Comparison of ENCODE assay signal across 9 cellular contexts in genomic region chr15:65414841-65415621, GRCh38. TPM values are rescaled to one million over a fixed set of nuclear protein-coding genes. Genes with fewer than 3 reads are reported as not detected.
A peak's percentile ranks its signal among the peaks of the same experiment; 100 is the strongest.
DNase-seq lines count a peak whose midpoint lies in the region; ATAC-seq and TF ChIP-seq lines count a peak whose summit lies in the region.
"Had no signal": no experiment of that assay in that cellular context is flagged by ENCODE, and none has a peak within 500 bp of the region (broad histone marks: within the 10 kb centered on the region; RNA-seq: fewer than 3 reads in every experiment).

No MANE protein-coding gene starts in this region.

- H3K9me3 ChIP-seq in skeletal muscle tissue (ENCODE audit: control insufficient read depth in 3 of 3, low read length in 3 of 3): no peaks in the 10 kb centered on the region
- no peaks in the 10 kb centered on the region for H3K9me3 ChIP-seq in OCI-LY7 (ENCODE audit: low read length)

- peaks cover 96% of the 10 kb centered on the region for H3K4me1 Mint-ChIP-seq in WTC11
- no peaks in the 10 kb centered on the region for H3K4me1 Mint-ChIP-seq in activated naive CD4-positive, alpha-beta T cell treated with anti-CD3 and anti-CD28 coated beads for 36 hours (ENCODE audit: low read depth)

- H3K36me3 ChIP-seq in skeletal muscle tissue (ENCODE audit: control insufficient read depth in 3 of 3, insufficient read depth in 3 of 3, low read length in 3 of 3) (no peaks in the 10 kb centered on the region), OCI-LY7 (ENCODE audit: insufficient read depth, low read length) (no peaks in the 10 kb centered on the region)

- no peaks in the 10 kb centered on the region; the same call in 1 of the 2 replicates for H3K27me3 Mint-ChIP-seq in WTC11 (ENCODE audit: low read depth)
- peaks cover 28% of the 10 kb centered on the region for H3K27me3 Mint-ChIP-seq in activated naive CD4-positive, alpha-beta T cell treated with anti-CD3 and anti-CD28 coated beads for 36 hours (ENCODE audit: low read depth)

- peak overlapping the region; percentile 100 for H3K27ac Mint-ChIP-seq in WTC11
- H3K27ac Mint-ChIP-seq in activated naive CD4-positive, alpha-beta T cell treated with anti-CD3 and anti-CD28 coated beads for 36 hours: no peak overlapping the region
- H3K27ac Mint-ChIP-seq: activated B cell treated with CpG ODN at 0.5 μM for 24 hours had no signal

- H3K4me3 ChIP-seq in skeletal muscle tissue (ENCODE audit: low read length in 3 of 3) (peak overlapping the region; percentile 50 to 54 (median 51)), OCI-LY7 (ENCODE audit: low read depth, low read length, poor library complexity, severe bottlenecking) (no peak overlapping the region)

- H3K9me2 ChIP-seq in OCI-LY7 (ENCODE audit: insufficient read depth, low read length): no peaks in the 10 kb centered on the region

- no peaks in the 10 kb centered on the region for H4K20me1 ChIP-seq in OCI-LY7 (ENCODE audit: insufficient read depth, low read length)

- H3K9ac ChIP-seq in skeletal muscle tissue (ENCODE audit: low read depth in 1 of 3, low read length in 3 of 3): peak overlapping the region; percentile 71 to 82 (median 73)

- peak; percentile 53 for DNase-seq in NCI-H1105 (lab: John Stamatoyannopoulos, UW)
- peak; percentile 89 for DNase-seq in WTC11 (ENCODE audit: low spot score)
- DNase-seq in iPS DF 4.7 (ENCODE audit: extremely low read depth, low spot score): peak; percentile 49
- DNase-seq in activated naive CD4-positive, alpha-beta T cell treated with Interleukin-2 at 50 U/mL for 16 hours: no peak
- DNase-seq in OCI-LY7 (ENCODE audit: low spot score): no peak
- DNase-seq in activated naive CD4-positive, alpha-beta T cell treated with anti-CD3 and anti-CD28 coated beads for 36 hours: no peak
- DNase-seq: activated B cell treated with CpG ODN at 0.5 μM for 24 hours had no signal

- no peaks in the 10 kb centered on the region for H3K27me3 ChIP-seq in skeletal muscle tissue (ENCODE audit: control insufficient read depth in 3 of 3, insufficient read depth in 3 of 3, low read length in 3 of 3)

- intact Hi-C loops in OCI-LY7 (cut with micrococcal nuclease; ENCODE audit: unreplicated experiment): no loop called here
- intact Hi-C loops in activated naive CD4-positive, alpha-beta T cell treated with anti-CD3 and anti-CD28 coated beads for 36 hours (cut with micrococcal nuclease): no loop called here

- BruUV-seq in OCI-LY7 (replicated peaks; lab: Mats Ljungman, UMichigan): no TSS peak

- H3K27ac ChIP-seq in skeletal muscle tissue (ENCODE audit: low read depth, low read length) (peak overlapping the region; percentile 96), OCI-LY7 (ENCODE audit: low read depth, low read length, poor library complexity, severe bottlenecking) (no peak overlapping the region)

- H3K9me3 Mint-ChIP-seq in WTC11: no peaks in the 10 kb centered on the region
- H3K9me3 Mint-ChIP-seq in activated naive CD4-positive, alpha-beta T cell treated with anti-CD3 and anti-CD28 coated beads for 36 hours: no peaks in the 10 kb centered on the region
- H3K9me3 Mint-ChIP-seq: activated B cell treated with CpG ODN at 0.5 μM for 24 hours had no signal

- H3K36me3 Mint-ChIP-seq in WTC11: no peaks in the 10 kb centered on the region; the same call in 1 of the 2 replicates
- H3K36me3 Mint-ChIP-seq in activated naive CD4-positive, alpha-beta T cell treated with anti-CD3 and anti-CD28 coated beads for 36 hours (ENCODE audit: low read depth): no peaks in the 10 kb centered on the region

- H2AFZ ChIP-seq in OCI-LY7 (ENCODE audit: low read length): no peak overlapping the region

- peak overlapping the region; percentile 54 for H3K4me3 Mint-ChIP-seq in WTC11
- H3K4me3 Mint-ChIP-seq in activated naive CD4-positive, alpha-beta T cell treated with anti-CD3 and anti-CD28 coated beads for 36 hours: no peak overlapping the region
- H3K4me3 Mint-ChIP-seq: activated B cell treated with CpG ODN at 0.5 μM for 24 hours had no signal

- CTCF ChIA-PET in WTC11 (lab: Charles Lee) (interaction anchor here (0.5 to 4.2 kb wide), 15 partner anchors 10 to 328 kb away, joined by 3 to 36 read pairs (median 3); partner anchors contain the start of genes INTS14 and RNU5B-1), OCI-LY7 (lab: Charles Lee; ENCODE audit: unreplicated experiment) (interaction anchor here (0.6 kb wide), 1 partner anchor 49 kb away, joined by 4 read pairs; no protein-coding TSS in a partner anchor)
- CTCF ChIA-PET in activated naive CD4-positive, alpha-beta T cell treated with anti-CD3 and anti-CD28 coated beads for 36 hours (lab: Charles Lee): interaction anchor here (0.6 to 2.4 kb wide), 2 partner anchors 20 to 101 kb away, joined by 6 to 9 read pairs; no protein-coding TSS in a partner anchor

- POLR2A ChIA-PET in WTC11 (lab: Charles Lee) (interaction anchor here (0.5 to 2.1 kb wide), 8 partner anchors 14 to 1786 kb away, joined by 3 to 7 read pairs (median 3); partner anchors contain the start of gene RNU5B-1), OCI-LY7 (lab: Charles Lee) (no interaction called here)

- ATAC-seq in WTC11 (peak; percentile 85), HG02885 (IDR thresholded peaks at IDR 0.05; ENCODE audit: poor library complexity, unreplicated experiment) (no peak)

- H3K79me2 ChIP-seq in OCI-LY7 (ENCODE audit: insufficient read depth, low read depth, low read length): no peaks in the 10 kb centered on the region

- H3K4me2 ChIP-seq in OCI-LY7 (ENCODE audit: low read length): no peak overlapping the region

- TF ChIP-seq CTCF in WTC11 (IDR thresholded peaks at IDR 0.05): no peak
- no peak for TF ChIP-seq CTCF in OCI-LY7 (conservative IDR thresholded peaks at IDR 0.05; ENCODE audit: low read length)

- peaks cover 49 to 75% (median 59%) of the 10 kb centered on the region in 3 donors for H3K4me1 ChIP-seq in skeletal muscle tissue (ENCODE audit: control insufficient read depth in 3 of 3, insufficient read depth in 3 of 3, low read length in 3 of 3)
- no peaks in the 10 kb centered on the region for H3K4me1 ChIP-seq in OCI-LY7 (ENCODE audit: insufficient read depth, low read length, poor library complexity, severe bottlenecking)

TF ChIP-seq in WTC11, 78 proteins besides CTCF, POLR2A, EP300 and RAD21 (continues in another document):
- TF ChIP-seq ARID4B (CRISPR knock-in tag; IDR thresholded peaks at IDR 0.05; ENCODE audit: borderline replicate concordance) (no peak), SP1 (CRISPR knock-in tag; conservative IDR thresholded peaks at IDR 0.05) (peak; percentile 78), NR2C2 (CRISPR knock-in tag; IDR thresholded peaks at IDR 0.05) (no peak)

RNA-seq across cellular contexts. Expression of gene IGDCC4, which starts 7.7 kb away (rescaled TPM):
- total RNA-seq in WTC11 (2021) (14.5 to 15.6 TPM (median 15.3 TPM) in 3 replicates), skeletal muscle tissue (35.5 TPM), OCI-LY7 (2022) (0.19 and 0.20 TPM in 2 replicates)
- total RNA-seq in OCI-LY7 (2014; rRNA removed; shearing (Covaris generic)): not detected in 2 replicates
- under 1 TPM; 0.17 to 0.41 TPM for total RNA-seq in activated naive CD4-positive, alpha-beta T cell treated with anti-CD3 and anti-CD28 coated beads for 36 hours
- total RNA-seq: activated B cell treated with CpG ODN at 0.5 μM for 24 hours had no signal

RNA-seq across cellular contexts. Expression of gene IGDCC3, which starts 37.2 kb away (rescaled TPM):
- total RNA-seq in WTC11 (2021) (49.2 to 53.5 TPM (median 53.5 TPM) in 3 replicates), skeletal muscle tissue (1.0 TPM), OCI-LY7 (2022) (not detected in 2 replicates)
- total RNA-seq in OCI-LY7 (2014; rRNA removed; shearing (Covaris generic)): not detected in 2 replicates
- not detected for total RNA-seq in activated naive CD4-positive, alpha-beta T cell treated with anti-CD3 and anti-CD28 coated beads for 36 hours
- total RNA-seq: activated B cell treated with CpG ODN at 0.5 μM for 24 hours had no signal

Comparison
In these comparisons a context has a peak if more than half of its experiments do, and no peak if none do; other contexts are left out.
1. DNase-seq: peak in NCI-H1105 (single experiment), WTC11 (single experiment) and iPS DF 4.7 (single experiment); none in activated naive CD4-positive, alpha-beta T cell treated with Interleukin-2 at 50 U/mL for 16 hours (single experiment), OCI-LY7 (single experiment) and activated naive CD4-positive, alpha-beta T cell treated with anti-CD3 and anti-CD28 coated beads for 36 hours (single experiment).
2. RNA of gene IGDCC4, which starts 7.7 kb away (total RNA-seq): 35.5 TPM in skeletal muscle tissue (single experiment) and 14.5 to 15.6 TPM in WTC11; 0.17 to 0.41 TPM in activated naive CD4-positive, alpha-beta T cell treated with anti-CD3 and anti-CD28 coated beads for 36 hours and 0.19 to 0.20 TPM in OCI-LY7; every median in the first group is over 10 times any median in the second.
3. RNA of gene IGDCC3, which starts 37.2 kb away (total RNA-seq): 49.2 to 53.5 TPM in WTC11; 1.0 TPM in skeletal muscle tissue (single experiment), not detected in OCI-LY7 and not detected in activated naive CD4-positive, alpha-beta T cell treated with anti-CD3 and anti-CD28 coated beads for 36 hours; every median in the first group is over 10 times any median in the second.